ENCODE assay signal across 1 cellular context in the genomic region with DNA sequence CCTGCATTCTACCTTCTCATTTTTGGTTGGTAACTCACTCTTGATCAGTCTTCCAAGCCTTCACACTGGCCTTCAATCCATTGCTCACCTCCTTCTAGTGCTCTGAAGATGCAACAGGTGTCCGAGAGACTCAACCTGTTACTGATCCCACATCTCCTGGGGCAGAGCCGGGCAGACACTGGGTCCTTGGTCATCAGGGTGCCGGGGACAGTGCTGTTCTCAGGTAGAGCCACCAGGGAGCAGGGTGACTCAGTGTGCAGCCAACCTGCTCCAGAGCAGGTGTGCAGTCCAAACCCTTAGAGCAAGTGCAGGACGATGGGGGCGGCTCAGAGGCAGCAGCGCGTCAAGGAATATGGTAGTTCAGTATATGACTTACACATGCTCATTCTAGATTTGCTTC.
TF ChIP-seq lines count a peak whose summit lies in the region.

No MANE protein-coding gene starts in this region.

TF ChIP-seq in GM23338, 12 proteins besides CTCF, POLR2A, EP300 and RAD21 (continued from another document):
- TF ChIP-seq ZNF462 (CRISPR knock-in tag; IDR thresholded peaks at IDR 0.05): no peak
- no peak for TF ChIP-seq EZH2phosphoT487 (IDR thresholded peaks at IDR 0.05; ENCODE audit: unreplicated experiment)
- no peak for TF ChIP-seq REST (IDR thresholded peaks at IDR 0.05; ENCODE audit: unreplicated experiment)
- TF ChIP-seq STAT1 (IDR thresholded peaks at IDR 0.05; ENCODE audit: unreplicated experiment): no peak
- no peak for TF ChIP-seq JUNB (IDR thresholded peaks at IDR 0.05; ENCODE audit: unreplicated experiment)
- no peak for TF ChIP-seq POLR2AphosphoS5 (IDR thresholded peaks at IDR 0.05; ENCODE audit: low read depth)
- no peak for TF ChIP-seq ZNF331 (CRISPR knock-in tag; IDR thresholded peaks at IDR 0.05; ENCODE audit: low read depth)
